Comparison of ENCODE assay signal across 11 cellular contexts in genomic region chr10:83983578-83984255, GRCh38.
DNase-seq lines count a peak whose midpoint lies in the region; ATAC-seq and TF ChIP-seq lines count a peak whose summit lies in the region.
"Had no signal": no experiment of that assay in that cellular context is flagged by ENCODE, and none has a peak within 500 bp of the region (broad histone marks: within the 10 kb centered on the region; RNA-seq: fewer than 3 reads in every experiment).

No MANE protein-coding gene starts in this region.

- TF ChIP-seq CTCF in right lobe of liver (IDR thresholded peaks at IDR 0.05): no peak

- no peak overlapping the region for H3K27ac ChIP-seq in right lobe of liver
- H3K27ac ChIP-seq: lower lobe of right lung had no signal

- DNase-seq in ELF-1 (ENCODE audit: low read depth, low spot score): peak; percentile 58
- peak; percentile 12 for DNase-seq in NCI-H1105 (lab: John Stamatoyannopoulos, UW)
- DNase-seq in amniotic epithelial cell (ENCODE audit: low read depth): peak; percentile 1
- no peak for DNase-seq in right lobe of liver
- DNase-seq in dedifferentiated amniotic fluid mesenchymal stem cell (ENCODE audit: extremely low spot score): no peak
- DNase-seq in NCI-H1092 (lab: John Stamatoyannopoulos, UW): no peak
- DNase-seq: activated CD4-positive, alpha-beta T cell treated with anti-CD3 and anti-CD28 coated beads, Interleukin-2, amount 50 U/mL, for 4 hours; CD8-positive, alpha-beta memory T cell; lower lobe of right lung had no signal

- no peak overlapping the region for H3K4me3 ChIP-seq in right lobe of liver
- H3K4me3 ChIP-seq: lower lobe of right lung had no signal

- H3K36me3 ChIP-seq in right lobe of liver: no peaks in the 10 kb centered on the region
- H3K36me3 ChIP-seq: lower lobe of right lung had no signal

- peaks cover 0 to 7% (median 2%) of the 10 kb centered on the region in 4 donors for H3K4me1 ChIP-seq in right lobe of liver
- H3K4me1 ChIP-seq: lower lobe of right lung had no signal

- no peaks in the 10 kb centered on the region for H3K27me3 ChIP-seq in right lobe of liver

- no peaks in the 10 kb centered on the region for H3K9me3 ChIP-seq in right lobe of liver
- H3K9me3 ChIP-seq: lower lobe of right lung had no signal

- peak in 3 of 4 donors; percentile 17 to 70 (median 20) for ATAC-seq in right lobe of liver
- ATAC-seq in GM18873 (IDR thresholded peaks at IDR 0.05; ENCODE audit: low FRiP score, unreplicated experiment): no peak
- no peak for ATAC-seq in GM19463 (IDR thresholded peaks at IDR 0.05; ENCODE audit: unreplicated experiment)
- ATAC-seq: lower lobe of right lung had no signal

- TF ChIP-seq POLR2A in right lobe of liver (IDR thresholded peaks at IDR 0.05): no peak

- WGBS in right lobe of liver (ENCODE audit: insufficient coverage, low coverage, low lambda C conversion rate, missing lambda C conversion rate): 41% methylated on average over 4 of the region's 4 CpGs

- intact Hi-C loops in right lobe of liver (cut with DNase I): no loop called here

Comparison
In these comparisons a context has a peak if more than half of its experiments do, and no peak if none do; other contexts are left out.
1. DNase-seq: peak in ELF-1 (single experiment), NCI-H1105 (single experiment) and amniotic epithelial cell (single experiment); none in right lobe of liver (0 of 3), dedifferentiated amniotic fluid mesenchymal stem cell (single experiment) and NCI-H1092 (single experiment).
2. ATAC-seq: peak in right lobe of liver (3 of 4); none in GM18873 (single experiment) and GM19463 (single experiment).